18 cellular contexts compared by ENCODE assay signal in the genomic region with DNA sequence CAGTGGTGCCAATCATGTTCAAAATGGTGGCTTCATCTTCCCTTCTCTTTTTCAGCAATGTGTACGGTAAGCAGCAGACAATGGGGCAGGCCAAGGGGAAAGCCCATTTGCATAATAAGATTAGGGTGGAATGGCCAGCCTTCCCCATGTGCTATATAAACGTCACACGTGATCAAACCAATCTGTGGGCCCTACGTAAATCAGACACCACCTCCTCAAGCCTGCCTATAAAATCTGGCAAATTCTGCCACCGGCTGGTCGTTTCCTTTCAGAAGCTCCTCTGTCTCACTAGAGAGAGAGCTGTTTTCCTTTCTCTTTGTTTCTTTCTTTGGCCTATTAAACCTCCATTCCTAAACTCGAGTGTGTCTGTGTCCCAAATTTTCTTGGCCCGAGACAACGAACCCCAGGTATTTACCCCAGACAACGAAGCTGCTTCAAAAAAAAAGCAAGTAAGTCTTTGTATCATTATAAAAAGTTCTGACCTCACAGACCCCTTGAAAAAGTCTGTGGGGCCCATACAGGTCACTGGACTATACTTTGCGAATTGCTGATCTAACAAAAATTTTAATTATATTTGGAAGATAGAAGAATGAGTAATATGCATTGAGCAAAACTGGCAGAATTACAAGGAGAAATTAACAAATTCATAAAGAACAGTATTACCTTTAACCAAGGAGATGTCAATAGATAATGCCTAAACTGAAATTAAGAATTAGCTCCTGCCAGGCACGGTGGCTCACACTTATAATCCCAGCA. TPM values are rescaled to one million over a fixed set of nuclear protein-coding genes. Genes with fewer than 3 reads are reported as not detected.
DNase-seq lines count a peak whose midpoint lies in the region; ATAC-seq and TF ChIP-seq lines count a peak whose summit lies in the region.
"Had no signal": no experiment of that assay in that cellular context is flagged by ENCODE, and none has a peak within 500 bp of the region (broad histone marks: within the 10 kb centered on the region; RNA-seq: fewer than 3 reads in every experiment).

No MANE protein-coding gene starts in this region.

- peaks cover 11% of the 10 kb centered on the region for H3K79me2 ChIP-seq in H9 (ENCODE audit: insufficient read depth, low read length)
- H3K79me2 ChIP-seq in MM.1S (ENCODE audit: low read length), result peaks cover 62% of the 10 kb centered on the region

- peaks cover 16% of the 10 kb centered on the region for H3K79me1 ChIP-seq in H9 (ENCODE audit: insufficient read depth, low read depth, low read length, poor library complexity, severe bottlenecking)

- H3K9me3 ChIP-seq in H9 (ENCODE audit: control insufficient read depth, low read depth, low read length) (no peaks in the 10 kb centered on the region), SK-N-MC (ENCODE audit: low read depth, low read length) (no peaks in the 10 kb centered on the region), MM.1S (replicated peaks; ENCODE audit: insufficient read depth, low read length) (no peaks in the 10 kb centered on the region)
- H3K9me3 ChIP-seq: esophagus squamous epithelium had no signal

- H3K18ac ChIP-seq in H9 (ENCODE audit: insufficient read length, low read depth, low read length), result no peak overlapping the region

- no peak overlapping the region for H2BK12ac ChIP-seq in H9 (ENCODE audit: insufficient read length, low read depth, low read length)

- H3K36me3 Mint-ChIP-seq in H9 (ENCODE audit: insufficient read depth in 1 of 3, low read depth in 3 of 3), result peaks cover 13 to 21% (median 16%) of the 10 kb centered on the region in 3 experiments; a peak in 6 of 7 replicates

- peak overlapping the region; percentile 16 to 92 (median 42); a peak in 4 of 7 replicates for H3K27ac Mint-ChIP-seq in H9

- H3K9ac ChIP-seq in H9 (ENCODE audit: extremely low read depth, insufficient read length, low read length) (no peak overlapping the region), SK-N-MC (ENCODE audit: insufficient read length) (no peak overlapping the region), MM.1S (ENCODE audit: low read length) (no peak overlapping the region)

- H3K9me3 Mint-ChIP-seq in H9, result peaks cover 0 to 2% of the 10 kb centered on the region in 2 experiments; a peak in 1 of 5 replicates
- H3K9me3 Mint-ChIP-seq: activated B cell treated with CpG ODN at 0.5 μM for 24 hours, naive B cell had no signal

- H2AK5ac ChIP-seq in H9 (ENCODE audit: insufficient read length, low read length), result no peak overlapping the region

- no peak for DNase-seq in H9
- DNase-seq in SK-N-MC (ENCODE audit: low read depth, low spot score), result no peak
- peak; percentile 68 to 69 for DNase-seq in hippocampal formation (lab: John Stamatoyannopoulos, UW)
- DNase-seq in pons (ENCODE audit: low spot score), result peak; percentile 94
- no peak for DNase-seq in NCI-H446 (lab: John Stamatoyannopoulos, UW)
- no peak for DNase-seq in MM.1S
- DNase-seq: activated B cell treated with CpG ODN at 0.5 μM for 24 hours; activated effector memory CD4-positive, alpha-beta T cell treated with anti-CD3 and anti-CD28 coated beads, Interleukin-2, amount 50 U/mL, for 16 hours; aorta; DMS79; esophagus squamous epithelium; left colon; naive B cell; NCI-H187 treated with DMSO at 0.1 percent for 48 hours; NCI-H526 treated with DMSO at 0.1 percent for 48 hours; right cardiac atrium had no signal

- H3K23ac ChIP-seq in H9 (ENCODE audit: insufficient read length, low read depth, low read length), result no peak overlapping the region

- H3F3A ChIP-seq in MM.1S (ENCODE audit: insufficient read depth, low read length), result no peaks in the 10 kb centered on the region

- H4K20me1 ChIP-seq in H9 (ENCODE audit: control insufficient read depth, insufficient read depth, insufficient read length) (no peaks in the 10 kb centered on the region), MM.1S (ENCODE audit: insufficient read depth, low read length) (no peaks in the 10 kb centered on the region; the same call in 1 of the 2 replicates)

- H2AFZ ChIP-seq in H9 (ENCODE audit: low read length) (no peak overlapping the region), MM.1S (ENCODE audit: low read length) (no peak overlapping the region)

- WGBS in H9 (ENCODE audit: extremely low coverage, insufficient read length, low lambda C conversion rate), result no CpG with 5 or more reads among the region's 12 CpGs

- ATAC-seq in GM21526 (IDR thresholded peaks at IDR 0.05; ENCODE audit: low FRiP score, unreplicated experiment) (no peak), GM21360 (IDR thresholded peaks at IDR 0.05; ENCODE audit: unreplicated experiment) (no peak)
- ATAC-seq: left colon, right cardiac atrium had no signal

- H3K4me1 Mint-ChIP-seq in H9, result peaks cover 12 to 28% of the 10 kb centered on the region in 2 experiments

- no peak overlapping the region for H3K4ac ChIP-seq in H9 (ENCODE audit: low read depth, low read length)

- H3K4me3 ChIP-seq in SK-N-MC (no peak overlapping the region), MM.1S (ENCODE audit: low read length) (no peak overlapping the region)
- H3K4me3 ChIP-seq: esophagus squamous epithelium had no signal

- H3K4me3 Mint-ChIP-seq in H9, result no peak overlapping the region
- H3K4me3 Mint-ChIP-seq: activated B cell treated with CpG ODN at 0.5 μM for 24 hours had no signal

- H3K56ac ChIP-seq in H9 (ENCODE audit: insufficient read length, low read depth, low read length), result no peak overlapping the region

- H2BK120ac ChIP-seq in H9 (ENCODE audit: low read depth, low read length, poor library complexity, severe bottlenecking), result no peak overlapping the region

- no peak overlapping the region for H4K5ac ChIP-seq in H9 (ENCODE audit: insufficient read length, low read depth, low read length)

- H3K23me2 ChIP-seq in H9 (ENCODE audit: insufficient read length, low read depth, low read length, poor library complexity, severe bottlenecking), result no peaks in the 10 kb centered on the region

- H2BK5ac ChIP-seq in H9 (ENCODE audit: insufficient read length, low read length), result no peak overlapping the region

- H3K27me3 Mint-ChIP-seq in H9 (ENCODE audit: low read depth), result no peaks in the 10 kb centered on the region; the same call in 1 of the 2 replicates
- H3K27me3 Mint-ChIP-seq: activated B cell treated with CpG ODN at 0.5 μM for 24 hours, naive B cell had no signal

- H3K4me1 ChIP-seq in H9 (ENCODE audit: insufficient read depth, low read length) (no peaks in the 10 kb centered on the region), MM.1S (ENCODE audit: low read length) (peaks cover 6% of the 10 kb centered on the region)

- H4K8ac ChIP-seq in H9 (replicated peaks; ENCODE audit: insufficient read length, low read depth, low read length), result no peak overlapping the region

- H3K27me3 ChIP-seq in H9 (ENCODE audit: insufficient read depth, low read length) (no peaks in the 10 kb centered on the region), MM.1S (replicated peaks; ENCODE audit: insufficient read depth, low read length) (no peaks in the 10 kb centered on the region)
- H3K27me3 ChIP-seq: esophagus squamous epithelium had no signal

- H3K36me3 ChIP-seq in SK-N-MC (ENCODE audit: insufficient read depth, low read length), result peaks cover 18% of the 10 kb centered on the region
- H3K36me3 ChIP-seq in MM.1S (replicated peaks; ENCODE audit: insufficient read depth, low read length), result no peaks in the 10 kb centered on the region

- H3K4me2 ChIP-seq in H9 (ENCODE audit: insufficient read depth, insufficient read length, low read length) (no peak overlapping the region), MM.1S (ENCODE audit: low read depth, low read length) (no peak overlapping the region)

- H3K27ac ChIP-seq in H9 (ENCODE audit: insufficient read length, low read depth, low read length) (no peak overlapping the region), SK-N-MC (peak overlapping the region; percentile 58; the same call in 1 of the 2 replicates), MM.1S (ENCODE audit: low read length) (no peak overlapping the region)
- H3K27ac ChIP-seq: esophagus squamous epithelium had no signal

- no peak overlapping the region for H4K91ac ChIP-seq in H9 (ENCODE audit: insufficient read length, low read depth, low read length)

- H3T11ph ChIP-seq in H9 (ENCODE audit: low read length), result no peak overlapping the region

- no peak overlapping the region for H3K14ac ChIP-seq in H9 (ENCODE audit: insufficient read depth, low read length)

- H3K9me2 ChIP-seq in MM.1S (replicated peaks; ENCODE audit: insufficient read depth, low read length), result no peaks in the 10 kb centered on the region

- H2BK20ac ChIP-seq in H9 (ENCODE audit: low read depth, low read length, poor library complexity, severe bottlenecking), result no peak overlapping the region

- H2BK15ac ChIP-seq in H9 (ENCODE audit: low read depth, low read length), result no peak overlapping the region

- TF ChIP-seq CTCF in H9 (conservative IDR thresholded peaks at IDR 0.05) (no peak), MM.1S (IDR thresholded peaks at IDR 0.05; ENCODE audit: low read length) (no peak)

RNA-seq across cellular contexts. Expression of a gene that starts 15.2 kb away (rescaled TPM):
- 9.1 and 9.9 TPM in 2 replicates for total RNA-seq in H9 (2021)

RNA-seq across cellular contexts. Expression of a gene that starts 27.6 kb away (rescaled TPM):
- 97.2 and 97.9 TPM in 2 replicates for total RNA-seq in H9 (2021)

RNA-seq across cellular contexts. Expression of a gene that starts 35.7 kb away (rescaled TPM):
- total RNA-seq in H9 (2021), result 45.6 and 45.8 TPM in 2 replicates

Comparison
In these comparisons a context has a peak if more than half of its experiments do, and no peak if none do; other contexts are left out.
1. DNase-seq: peak in hippocampal formation (2 of 2) and pons (single experiment); none in H9 (single experiment), SK-N-MC (single experiment), NCI-H446 (0 of 2) and MM.1S (single experiment).